22 cellular contexts compared by ENCODE assay signal in the genomic region with DNA sequence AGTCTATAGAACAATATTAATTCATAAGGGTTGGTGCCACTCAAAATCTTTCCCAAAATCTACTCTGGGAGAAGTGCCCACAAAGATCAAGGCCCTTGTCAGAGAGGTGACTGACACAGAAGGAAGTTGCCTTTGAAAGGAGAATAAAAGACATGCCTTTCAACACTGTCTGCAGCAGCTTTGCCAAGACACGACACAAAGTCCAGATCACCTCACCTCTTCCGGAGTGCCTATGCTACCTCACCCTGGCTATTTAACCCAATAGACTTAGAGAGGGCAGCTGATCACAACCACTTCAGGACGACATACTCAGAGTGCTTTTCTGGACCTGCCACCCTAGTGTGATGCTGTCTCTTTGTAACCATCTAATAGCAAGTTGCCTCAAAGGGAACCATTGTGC. TPM values are rescaled to one million over a fixed set of nuclear protein-coding genes. Genes with fewer than 3 reads are reported as not detected.
A peak's percentile ranks its signal among the peaks of the same experiment; 100 is the strongest.
DNase-seq lines count a peak whose midpoint lies in the region; ATAC-seq, FAIRE-seq and TF ChIP-seq lines count a peak whose summit lies in the region.
"Had no signal": no experiment of that assay in that cellular context is flagged by ENCODE, and none has a peak within 500 bp of the region (broad histone marks: within the 10 kb centered on the region; RNA-seq: fewer than 3 reads in every experiment).

No MANE protein-coding gene starts in this region.

- WGBS in small intestine, 3 donors: 7 to 50% (median 43%) methylated on average over 3 of the region's 3 CpGs

- ATAC-seq in stimulated activated naive CD8-positive, alpha-beta T cell treated with anti-CD3 and anti-CD28 coated beads, Interleukin-15, amount 100 ng/mL, for 72 hours: peak; percentile 27
- no peak for ATAC-seq in stimulated activated naive CD8-positive, alpha-beta T cell treated with anti-CD3 and anti-CD28 coated beads, Interleukin-15, Interleukin-2, amounts not matched to agents 100 U/mL and 50 U/mL, for 24 hours
- ATAC-seq in mucosa of descending colon: peak; percentile 62
- ATAC-seq: A549; CD8-positive, alpha-beta T cell had no signal

- DNase-seq in stimulated activated naive CD8-positive, alpha-beta T cell treated with anti-CD3 and anti-CD28 coated beads, Interleukin-15, amount 100 ng/mL, for 72 hours: no peak
- DNase-seq in stimulated activated naive CD8-positive, alpha-beta T cell treated with anti-CD3 and anti-CD28 coated beads, Interleukin-15, Interleukin-2, amounts not matched to agents 100 U/mL and 50 U/mL, for 24 hours: no peak
- DNase-seq in mucosa of descending colon (no peak), small intestine (peak; percentile 83), iPS-NIHi7 (ENCODE audit: extremely low spot score) (no peak), osteocyte (ENCODE audit: extremely low spot score, unreplicated experiment) (no peak), NCI-H69 (lab: John Stamatoyannopoulos, UW) (no peak)
- DNase-seq: AML-193; Caco-2; Calu3; CD4-positive, alpha-beta T cell; CD8-positive, alpha-beta T cell; DMS79 treated with DMSO at 0.1 percent for 48 hours; GF-D8 had no signal

- FAIRE-seq in small intestine (lab: Jason Lieb, UNC): no peak
- FAIRE-seq: A549, D721Med, G401.6, GM12891 had no signal

- no peaks in the 10 kb centered on the region for H3K36me3 Mint-ChIP-seq in osteocyte (ENCODE audit: unreplicated experiment)
- H3K36me3 Mint-ChIP-seq: CD8-positive, alpha-beta T cell had no signal

- H3K4me1 ChIP-seq in mucosa of descending colon (ENCODE audit: low read depth) (peaks cover 2% of the 10 kb centered on the region), small intestine (ENCODE audit: control insufficient read depth in 2 of 2, insufficient read depth in 1 of 2, low read depth in 1 of 2, low read length in 1 of 2) (no peaks in the 10 kb centered on the region)
- H3K4me1 ChIP-seq: A549; BLaER1 treated with 17β-estradiol and CSF1 and Interleukin-3, amounts not matched to agents 10 nM and 100 nM; Caco-2 had no signal

- H3K9me3 ChIP-seq in mucosa of descending colon (no peaks in the 10 kb centered on the region), small intestine (ENCODE audit: control insufficient read depth, low read depth) (no peaks in the 10 kb centered on the region)
- H3K9me3 ChIP-seq: A549; BLaER1 treated with 17β-estradiol and CSF1 and Interleukin-3, amounts not matched to agents 10 nM and 100 nM; Caco-2 had no signal

- no peak overlapping the region for H3K4me3 Mint-ChIP-seq in stimulated activated naive CD8-positive, alpha-beta T cell treated with anti-CD3 and anti-CD28 coated beads, Interleukin-15, amount 100 ng/mL, for 72 hours
- H3K4me3 Mint-ChIP-seq in osteocyte (ENCODE audit: unreplicated experiment): no peak overlapping the region
- H3K4me3 Mint-ChIP-seq: B cell; CD4-positive, alpha-beta T cell; CD8-positive, alpha-beta T cell had no signal

- no peak overlapping the region for H3K4me3 ChIP-seq in mucosa of descending colon
- H3K4me3 ChIP-seq in small intestine (ENCODE audit: low read depth in 1 of 2, low read length in 2 of 2): no peak overlapping the region
- H3K4me3 ChIP-seq: A549; BLaER1 treated with 17β-estradiol and CSF1 and Interleukin-3, amounts not matched to agents 10 nM and 100 nM had no signal

- no peak overlapping the region for H3K27ac ChIP-seq in small intestine (ENCODE audit: low read depth in 1 of 2, low read length in 1 of 2)
- H3K27ac ChIP-seq: 22Rv1; A549; BLaER1 treated with 17β-estradiol and CSF1 and Interleukin-3, amounts not matched to agents 10 nM and 100 nM; C4-2B had no signal

- H3K27me3 ChIP-seq in small intestine (ENCODE audit: control insufficient read depth in 2 of 2, insufficient read depth in 2 of 2, low read length in 2 of 2): no peaks in the 10 kb centered on the region
- H3K27me3 ChIP-seq: BLaER1 treated with 17β-estradiol and CSF1 and Interleukin-3, amounts not matched to agents 10 nM and 100 nM had no signal

- intact Hi-C loops in mucosa of descending colon (cut with DNase I, micrococcal nuclease): no loop called here

- H3K9me3 Mint-ChIP-seq in stimulated activated naive CD8-positive, alpha-beta T cell treated with anti-CD3 and anti-CD28 coated beads, Interleukin-15, amount 100 ng/mL, for 72 hours: no peaks in the 10 kb centered on the region
- no peaks in the 10 kb centered on the region for H3K9me3 Mint-ChIP-seq in osteocyte (ENCODE audit: unreplicated experiment)
- H3K9me3 Mint-ChIP-seq: CD4-positive, alpha-beta T cell; CD8-positive, alpha-beta T cell had no signal

- TF ChIP-seq CTCF in mucosa of descending colon (IDR thresholded peaks at IDR 0.05): no peak
- no peak for TF ChIP-seq CTCF in osteocyte (IDR thresholded peaks at IDR 0.05)

- H3K27me3 Mint-ChIP-seq in stimulated activated naive CD8-positive, alpha-beta T cell treated with anti-CD3 and anti-CD28 coated beads, Interleukin-15, amount 100 ng/mL, for 72 hours: peaks cover 14% of the 10 kb centered on the region
- H3K27me3 Mint-ChIP-seq in osteocyte (ENCODE audit: unreplicated experiment): peaks cover 31% of the 10 kb centered on the region

- no peaks in the 10 kb centered on the region for H3K4me1 Mint-ChIP-seq in stimulated activated naive CD8-positive, alpha-beta T cell treated with anti-CD3 and anti-CD28 coated beads, Interleukin-15, amount 100 ng/mL, for 72 hours
- H3K4me1 Mint-ChIP-seq in osteocyte (ENCODE audit: unreplicated experiment): no peaks in the 10 kb centered on the region

- no peak overlapping the region for H3K27ac Mint-ChIP-seq in stimulated activated naive CD8-positive, alpha-beta T cell treated with anti-CD3 and anti-CD28 coated beads, Interleukin-15, amount 100 ng/mL, for 72 hours
- H3K27ac Mint-ChIP-seq in osteocyte (ENCODE audit: unreplicated experiment): no peak overlapping the region
- H3K27ac Mint-ChIP-seq: B cell; CD4-positive, alpha-beta T cell; CD8-positive, alpha-beta T cell had no signal

- H3K36me3 ChIP-seq in mucosa of descending colon (ENCODE audit: low read depth) (no peaks in the 10 kb centered on the region), small intestine (ENCODE audit: control insufficient read depth in 2 of 2, insufficient read depth in 2 of 2, low read length in 2 of 2) (no peaks in the 10 kb centered on the region)
- H3K36me3 ChIP-seq: BLaER1 treated with 17β-estradiol and CSF1 and Interleukin-3, amounts not matched to agents 10 nM and 100 nM had no signal

RNA-seq across cellular contexts. Expression of gene YAE1, which starts 49.0 kb away (rescaled TPM):
- total RNA-seq in mucosa of descending colon (10 to 100 TPM; 19.8 to 24.2 (median 23.3) TPM), osteocyte (19.1 and 19.3 TPM in 2 replicates)
- 10 to 100 TPM; 32.8 to 61.6 (median 51.0) TPM for polyA plus RNA-seq in small intestine
